ENCODE assay signal across 2 cellular contexts in the genomic region with DNA sequence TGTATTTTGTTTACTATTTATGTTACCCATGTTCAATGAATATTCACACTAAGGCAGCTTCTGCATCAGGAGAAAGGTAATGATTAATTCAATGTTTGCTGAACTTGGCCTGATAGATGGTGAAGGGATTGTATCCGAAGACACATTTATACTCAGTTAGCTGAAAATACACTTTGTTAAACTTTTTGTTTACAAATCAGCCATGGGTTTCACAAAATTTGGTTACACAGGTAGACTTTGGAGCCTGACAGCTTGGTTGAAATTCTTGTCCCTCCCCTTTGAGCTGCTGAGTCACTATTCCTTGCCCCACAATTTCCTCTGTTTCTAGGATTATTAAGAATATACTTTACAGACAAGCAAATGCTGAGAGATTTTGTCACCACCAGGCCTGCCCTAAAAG.
TF ChIP-seq lines count a peak whose summit lies in the region.

No MANE protein-coding gene starts in this region.

TF ChIP-seq in liver, 16 proteins besides CTCF, POLR2A, EP300 and RAD21 (continued from another document):
- TF ChIP-seq, protein P1, sequence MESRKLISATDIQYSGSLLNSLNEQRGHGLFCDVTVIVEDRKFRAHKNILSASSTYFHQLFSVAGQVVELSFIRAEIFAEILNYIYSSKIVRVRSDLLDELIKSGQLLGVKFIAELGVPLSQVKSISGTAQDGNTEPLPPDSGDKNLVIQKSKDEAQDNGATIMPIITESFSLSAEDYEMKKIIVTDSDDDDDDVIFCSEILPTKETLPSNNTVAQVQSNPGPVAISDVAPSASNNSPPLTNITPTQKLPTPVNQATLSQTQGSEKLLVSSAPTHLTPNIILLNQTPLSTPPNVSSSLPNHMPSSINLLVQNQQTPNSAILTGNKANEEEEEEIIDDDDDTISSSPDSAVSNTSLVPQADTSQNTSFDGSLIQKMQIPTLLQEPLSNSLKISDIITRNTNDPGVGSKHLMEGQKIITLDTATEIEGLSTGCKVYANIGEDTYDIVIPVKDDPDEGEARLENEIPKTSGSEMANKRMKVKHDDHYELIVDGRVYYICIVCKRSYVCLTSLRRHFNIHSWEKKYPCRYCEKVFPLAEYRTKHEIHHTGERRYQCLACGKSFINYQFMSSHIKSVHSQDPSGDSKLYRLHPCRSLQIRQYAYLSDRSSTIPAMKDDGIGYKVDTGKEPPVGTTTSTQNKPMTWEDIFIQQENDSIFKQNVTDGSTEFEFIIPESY (IDR thresholded peaks at IDR 0.05) = peak; percentile 19
- TF ChIP-seq REST (IDR thresholded peaks at IDR 0.05) = no peak

TF ChIP-seq in HepG2, 621 proteins besides CTCF, POLR2A, EP300 and RAD21 (continued from another document):
- TF ChIP-seq HNF1B (CRISPR knock-in tag; IDR thresholded peaks at IDR 0.05) (no peak), PBX3 (CRISPR knock-in tag; IDR thresholded peaks at IDR 0.05; ENCODE audit: borderline replicate concordance) (no peak), MIXL1 (CRISPR knock-in tag; IDR thresholded peaks at IDR 0.05) (no peak), MTERF4 (CRISPR knock-in tag; IDR thresholded peaks at IDR 0.05) (no peak), MEIS2 (CRISPR knock-in tag; IDR thresholded peaks at IDR 0.05) (no peak), NFYB (CRISPR knock-in tag; IDR thresholded peaks at IDR 0.05) (no peak), DNMT3B (CRISPR knock-in tag; conservative IDR thresholded peaks at IDR 0.05) (no peak)
- TF ChIP-seq, protein P2, sequence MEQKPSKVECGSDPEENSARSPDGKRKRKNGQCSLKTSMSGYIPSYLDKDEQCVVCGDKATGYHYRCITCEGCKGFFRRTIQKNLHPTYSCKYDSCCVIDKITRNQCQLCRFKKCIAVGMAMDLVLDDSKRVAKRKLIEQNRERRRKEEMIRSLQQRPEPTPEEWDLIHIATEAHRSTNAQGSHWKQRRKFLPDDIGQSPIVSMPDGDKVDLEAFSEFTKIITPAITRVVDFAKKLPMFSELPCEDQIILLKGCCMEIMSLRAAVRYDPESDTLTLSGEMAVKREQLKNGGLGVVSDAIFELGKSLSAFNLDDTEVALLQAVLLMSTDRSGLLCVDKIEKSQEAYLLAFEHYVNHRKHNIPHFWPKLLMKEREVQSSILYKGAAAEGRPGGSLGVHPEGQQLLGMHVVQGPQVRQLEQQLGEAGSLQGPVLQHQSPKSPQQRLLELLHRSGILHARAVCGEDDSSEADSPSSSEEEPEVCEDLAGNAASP (CRISPR knock-in tag; IDR thresholded peaks at IDR 0.05; ENCODE audit: borderline replicate concordance) = no peak
- TF ChIP-seq, protein P3, sequence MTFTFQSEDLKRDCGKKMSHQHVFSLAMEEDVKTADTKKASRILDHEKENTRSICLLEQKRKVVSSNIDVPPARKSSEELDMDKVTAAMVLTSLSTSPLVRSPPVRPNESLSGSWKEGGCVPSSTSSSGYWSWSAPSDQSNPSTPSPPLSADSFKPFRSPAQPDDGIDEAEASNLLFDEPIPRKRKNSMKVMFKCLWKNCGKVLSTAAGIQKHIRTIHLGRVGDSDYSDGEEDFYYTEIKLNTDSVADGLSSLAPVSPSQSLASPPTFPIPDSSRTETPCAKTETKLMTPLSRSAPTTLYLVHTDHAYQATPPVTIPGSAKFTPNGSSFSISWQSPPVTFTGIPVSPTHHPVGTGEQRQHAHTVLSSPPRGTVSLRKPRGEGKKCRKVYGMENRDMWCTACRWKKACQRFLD (CRISPR knock-in tag; IDR thresholded peaks at IDR 0.05; ENCODE audit: borderline replicate concordance) = no peak
